11 cellular contexts compared by ENCODE assay signal in the genomic region with DNA sequence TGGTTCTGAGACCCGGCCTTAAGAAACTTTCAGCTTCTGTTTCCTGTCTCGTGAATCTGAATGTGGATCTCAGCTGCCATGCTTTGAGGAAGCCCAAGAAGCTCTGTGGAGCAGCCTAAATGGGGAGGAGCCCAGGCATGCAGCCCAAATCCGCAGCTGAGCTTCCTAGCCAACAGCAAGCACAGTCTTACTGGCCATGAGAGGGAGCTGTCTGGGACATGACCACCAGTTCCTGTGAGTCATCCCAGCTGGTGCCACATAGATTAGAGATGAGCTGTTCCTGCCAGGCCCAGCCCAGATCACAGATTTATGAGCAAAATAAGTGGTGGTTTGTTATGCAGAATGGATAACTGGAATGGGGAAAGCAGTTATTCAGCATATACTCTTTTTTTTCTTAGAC.
DNase-seq lines count a peak whose midpoint lies in the region; ATAC-seq, FAIRE-seq and TF ChIP-seq lines count a peak whose summit lies in the region.
"Had no signal": no experiment of that assay in that cellular context is flagged by ENCODE, and none has a peak within 500 bp of the region (broad histone marks: within the 10 kb centered on the region; RNA-seq: fewer than 3 reads in every experiment).

No MANE protein-coding gene starts in this region.

- H3K9ac ChIP-seq in astrocyte (ENCODE audit: low read length): no peak overlapping the region

- H2AFZ ChIP-seq in astrocyte (ENCODE audit: low read depth, low read length): no peak overlapping the region

- no peaks in the 10 kb centered on the region for H3K79me2 ChIP-seq in astrocyte (ENCODE audit: insufficient read depth, low read length)

- peaks cover 8% of the 10 kb centered on the region for H3K36me3 Mint-ChIP-seq in astrocyte (ENCODE audit: low read depth, unreplicated experiment)

- peaks cover 14% of the 10 kb centered on the region for H3K4me1 Mint-ChIP-seq in astrocyte (ENCODE audit: low read depth, unreplicated experiment)

- H3K27me3 ChIP-seq in astrocyte (ENCODE audit: insufficient read depth, low read length) (no peaks in the 10 kb centered on the region), kidney epithelial cell (ENCODE audit: control insufficient read depth, insufficient read depth, low read length) (no peaks in the 10 kb centered on the region)
- H3K27me3 ChIP-seq: body of pancreas, tibial artery had no signal

- no peak for FAIRE-seq in astrocyte (lab: Jason Lieb, UNC)

- no peaks in the 10 kb centered on the region for H3K27me3 Mint-ChIP-seq in astrocyte (ENCODE audit: low read depth, unreplicated experiment)

- H3K36me3 ChIP-seq in astrocyte (ENCODE audit: insufficient read depth, low read length) (no peaks in the 10 kb centered on the region), kidney epithelial cell (ENCODE audit: control insufficient read depth, insufficient read depth, low read length) (no peaks in the 10 kb centered on the region)
- H3K36me3 ChIP-seq: tibial artery had no signal

- no peak overlapping the region for H3K4me3 Mint-ChIP-seq in astrocyte (ENCODE audit: unreplicated experiment)

- H3K9me3 Mint-ChIP-seq in astrocyte (ENCODE audit: unreplicated experiment): peaks cover 34% of the 10 kb centered on the region

- H3K4me1 ChIP-seq in astrocyte (ENCODE audit: insufficient read depth, low read length): no peaks in the 10 kb centered on the region
- H3K4me1 ChIP-seq: tibial artery had no signal

- no peak overlapping the region for H3K27ac ChIP-seq in astrocyte (ENCODE audit: low read depth, low read length)
- H3K27ac ChIP-seq: body of pancreas, tibial artery had no signal

- no peak overlapping the region for H3K4me3 ChIP-seq in astrocyte (ENCODE audit: insufficient read depth, low read depth, low read length)
- H3K4me3 ChIP-seq in kidney epithelial cell (ENCODE audit: low read depth, low read length): no peak overlapping the region
- H3K4me3 ChIP-seq: body of pancreas, tibial artery had no signal

- TF ChIP-seq CTCF in astrocyte (IDR thresholded peaks at IDR 0.05; ENCODE audit: insufficient read depth, low read depth, low read length): peak; percentile 40
- TF ChIP-seq CTCF in kidney epithelial cell (IDR thresholded peaks at IDR 0.05; ENCODE audit: insufficient read depth, low read length, poor library complexity, severe bottlenecking): peak; percentile 2

- H4K20me1 ChIP-seq in astrocyte (ENCODE audit: insufficient read depth, low read length): no peaks in the 10 kb centered on the region

- peaks cover 17% of the 10 kb centered on the region for H3K9me3 ChIP-seq in astrocyte (ENCODE audit: insufficient read depth, low read depth, low read length)
- H3K9me3 ChIP-seq: body of pancreas had no signal

- H3K27ac Mint-ChIP-seq in astrocyte (ENCODE audit: unreplicated experiment): no peak overlapping the region

- DNase-seq in ELR (ENCODE audit: low read depth) (peak; percentile 85), M059J (ENCODE audit: low read depth) (peak; percentile 95), astrocyte (ENCODE audit: low read depth) (peak; percentile 91), kidney epithelial cell (ENCODE audit: low read depth) (peak; percentile 48), NCI-H526 treated with DMSO at 0.1 percent for 48 hours (lab: John Stamatoyannopoulos, UW) (no peak), activated gamma-delta T cell treated with Interleukin-2 at 50 U/mL for 16 hours (no peak)
- DNase-seq: body of pancreas, left ventricle myocardium superior, T-helper 9 cell, tibial artery had no signal

- H3K4me2 ChIP-seq in astrocyte (ENCODE audit: low read length): no peak overlapping the region

- no peak for ATAC-seq in HG02798 (IDR thresholded peaks at IDR 0.05; ENCODE audit: poor library complexity, unreplicated experiment)
- ATAC-seq: body of pancreas, left ventricle myocardium superior had no signal

Comparison
In these comparisons a context has a peak if more than half of its experiments do, and no peak if none do; other contexts are left out.
1. DNase-seq: peak in ELR (single experiment), M059J (single experiment), astrocyte (single experiment) and kidney epithelial cell (single experiment); none in NCI-H526 treated with DMSO at 0.1 percent for 48 hours (single experiment) and activated gamma-delta T cell treated with Interleukin-2 at 50 U/mL for 16 hours (single experiment).